ENCODE assay signal across 20 cellular contexts in the genomic region with DNA sequence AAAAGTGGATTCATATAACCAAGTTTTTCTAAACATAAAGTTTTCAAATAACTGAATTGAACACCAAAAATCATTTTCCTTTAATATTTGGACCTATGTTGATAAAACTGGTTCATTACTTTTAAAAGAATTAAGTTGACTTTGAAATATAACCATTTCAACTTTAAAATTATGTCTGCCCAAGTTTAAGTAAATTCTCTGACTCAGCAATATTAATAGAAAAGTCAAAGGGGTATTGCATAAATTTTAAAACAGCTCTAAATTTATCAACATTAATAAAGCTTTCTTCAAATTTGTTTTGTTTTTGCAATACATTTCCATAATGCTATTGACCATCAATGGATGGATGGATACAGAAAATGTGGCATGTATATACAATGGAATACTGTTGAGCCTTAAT.
DNase-seq lines count a peak whose midpoint lies in the region; ATAC-seq, FAIRE-seq and TF ChIP-seq lines count a peak whose summit lies in the region.
"Had no signal": no experiment of that assay in that cellular context is flagged by ENCODE, and none has a peak within 500 bp of the region (broad histone marks: within the 10 kb centered on the region; RNA-seq: fewer than 3 reads in every experiment).

No MANE protein-coding gene starts in this region.

- CTCF ChIA-PET in HepG2 (lab: Yijun Ruan, JAX; ENCODE audit: low intra/inter-chr PET ratio, low total read pairs): no interaction called here

- BruUV-seq in HepG2 (replicated peaks; lab: Mats Ljungman, UMichigan): no TSS peak

- H3K4me3 ChIP-seq in HepG2 (replicated peaks in 1 of 3; ENCODE audit: insufficient read depth in 1 of 3, low read depth in 2 of 3, low read length in 3 of 3): no peak overlapping the region
- no peak overlapping the region for H3K4me3 ChIP-seq in right lobe of liver
- H3K4me3 ChIP-seq in BE2C (ENCODE audit: low read depth, low read length): no peak overlapping the region

- TF ChIP-seq RAD21 in HepG2 (CRISPR knock-in tag; IDR thresholded peaks at IDR 0.05): no peak

- no peak for FAIRE-seq in HepG2 (lab: Jason Lieb, UNC)
- FAIRE-seq in RCC 7860 (lab: Jason Lieb, UNC): peak; percentile 2
- peak; percentile 4 for FAIRE-seq in endometrium (lab: Jason Lieb, UNC)

- H3K27ac ChIP-seq in HepG2 (ENCODE audit: extremely low read length, insufficient read depth, low read length): no peak overlapping the region
- no peak overlapping the region for H3K27ac ChIP-seq in right lobe of liver
- H3K27ac ChIP-seq: 22Rv1 had no signal

- in situ Hi-C loops in HepG2 (cut with HindIII; ENCODE audit: extremely low pct_ligation_motif_present, low pct_unique_long_range_greater_than_20kb): no loop called here
- in situ Hi-C loops in KBM-7 (cut with MboI; ENCODE audit: low pct_unique_long_range_greater_than_20kb, low sequenced_read_pairs): no loop called here

- H3K4me1 ChIP-seq in HepG2 (ENCODE audit: insufficient read depth, low read length) (no peaks in the 10 kb centered on the region), right lobe of liver (no peaks in the 10 kb centered on the region), BE2C (no peaks in the 10 kb centered on the region)

- TF ChIP-seq EP300 in HepG2 (IDR thresholded peaks at IDR 0.05; ENCODE audit: low read depth in 2 of 2, low read length in 2 of 2): no peak
- TF ChIP-seq EP300 in HepG2 (CRISPR knock-in tag; IDR thresholded peaks at IDR 0.05; ENCODE audit: borderline replicate concordance): no peak

- H3K27me3 ChIP-seq in HepG2 (ENCODE audit: control insufficient read depth in 1 of 2, insufficient read depth in 2 of 2, low read length in 2 of 2) (no peaks in the 10 kb centered on the region), right lobe of liver (no peaks in the 10 kb centered on the region), BE2C (no peaks in the 10 kb centered on the region)

- no peaks in the 10 kb centered on the region for H3K9me3 ChIP-seq in HepG2 (ENCODE audit: low read length)
- H3K9me3 ChIP-seq in right lobe of liver: no peaks in the 10 kb centered on the region
- no peaks in the 10 kb centered on the region for H3K9me3 ChIP-seq in BE2C

- H4K20me1 ChIP-seq in HepG2 (ENCODE audit: insufficient read depth, low read length): no peaks in the 10 kb centered on the region

- no peak for TF ChIP-seq POLR2A in HepG2 (IDR thresholded peaks at IDR 0.05; ENCODE audit: insufficient read depth in 1 of 2, low read depth in 2 of 2, low read length in 2 of 2)
- no peak for TF ChIP-seq POLR2A in right lobe of liver (IDR thresholded peaks at IDR 0.05)

- H3K9ac ChIP-seq in HepG2 (ENCODE audit: insufficient read depth, low read depth, low read length): no peak overlapping the region

- POLR2A ChIA-PET in HepG2 (lab: Yijun Ruan, JAX): no interaction called here

- intact Hi-C loops in HepG2 (cut with micrococcal nuclease; ENCODE audit: unreplicated experiment) (no loop called here), right lobe of liver (cut with DNase I) (no loop called here)

- no peak overlapping the region for H2AFZ ChIP-seq in HepG2 (ENCODE audit: low read length)

- TF ChIP-seq CTCF in HepG2 (CRISPR knock-in tag; IDR thresholded peaks at IDR 0.05) (no peak), right lobe of liver (IDR thresholded peaks at IDR 0.05) (no peak), BE2C (IDR thresholded peaks at IDR 0.05; ENCODE audit: low read depth, low read length) (no peak)

- no peaks in the 10 kb centered on the region for H3K36me3 ChIP-seq in HepG2 (replicated peaks in 1 of 2; ENCODE audit: control insufficient read depth in 1 of 2, insufficient read depth in 2 of 2, low read length in 2 of 2)
- no peaks in the 10 kb centered on the region for H3K36me3 ChIP-seq in right lobe of liver
- no peaks in the 10 kb centered on the region for H3K36me3 ChIP-seq in BE2C

- no peaks in the 10 kb centered on the region for H3K79me2 ChIP-seq in HepG2 (ENCODE audit: insufficient read depth, low read length)

- ATAC-seq in HepG2 (no peak), right lobe of liver (no peak), GM18867 (IDR thresholded peaks at IDR 0.05; ENCODE audit: unreplicated experiment) (no peak)

- H3K4me2 ChIP-seq in HepG2 (ENCODE audit: low read depth, low read length): no peak overlapping the region

- DNase-seq in HepG2 (ENCODE audit: low spot score): no peak
- DNase-seq in right lobe of liver: no peak
- DNase-seq in RCC 7860 (ENCODE audit: low spot score): no peak
- DNase-seq in iPS-NIHi7 (ENCODE audit: extremely low spot score): no peak
- no peak for DNase-seq in KBM-7
- no peak for DNase-seq in BE2C
- DNase-seq: ACHN; AML-193; C1 segment of cervical spinal cord; Calu3; CD4-positive, alpha-beta memory T cell; COR-L47; DMS53; DMS79 treated with DMSO at 0.1 percent for 48 hours; GOT3; H7; HCEC 1CT had no signal

TF ChIP-seq in HepG2, 621 proteins besides CTCF, POLR2A, EP300 and RAD21:
- TF ChIP-seq MAFK (conservative IDR thresholded peaks at IDR 0.05 in 1 of 2, IDR thresholded peaks at IDR 0.05 in 1 of 2; ENCODE audit: low read length in 2 of 2) (peak; percentile 81 to 97), MAFF (IDR thresholded peaks at IDR 0.05; ENCODE audit: low read depth, low read length) (peak; percentile 90), SNAPC2 (CRISPR knock-in tag; IDR thresholded peaks at IDR 0.05) (no peak)
TF ChIP-seq in HepG2: peak in this region for 2.
